8 cellular contexts compared by ENCODE assay signal in genomic region chr10:27743736-27744477, GRCh38. TPM values are rescaled to one million over a fixed set of nuclear protein-coding genes. Genes with fewer than 3 reads are reported as not detected.
A peak's percentile ranks its signal among the peaks of the same experiment; 100 is the strongest.
DNase-seq lines count a peak whose midpoint lies in the region; ATAC-seq and TF ChIP-seq lines count a peak whose summit lies in the region.

No MANE protein-coding gene starts in this region.

- no peak overlapping the region for H2AK5ac ChIP-seq in H9 (ENCODE audit: insufficient read length, low read length)

- H3K36me3 Mint-ChIP-seq in H9 (ENCODE audit: insufficient read depth in 1 of 3, low read depth in 3 of 3): peaks cover 0 to 2% (median 0%) of the 10 kb centered on the region in 3 experiments; a peak in 1 of 7 replicates

- H3K4me2 ChIP-seq in H9 (ENCODE audit: insufficient read depth, insufficient read length, low read length): peak overlapping the region; percentile 92
- peak overlapping the region; percentile 98 for H3K4me2 ChIP-seq in skeletal muscle satellite cell (ENCODE audit: low read length)
- H3K4me2 ChIP-seq in PC-9: no peak overlapping the region

- H3K9me3 ChIP-seq in H9 (ENCODE audit: control insufficient read depth, low read depth, low read length): no peaks in the 10 kb centered on the region
- no peaks in the 10 kb centered on the region for H3K9me3 ChIP-seq in skeletal muscle satellite cell (replicated peaks; ENCODE audit: low read length)
- H3K9me3 ChIP-seq in PC-9 (ENCODE audit: insufficient read depth, low read depth): no peaks in the 10 kb centered on the region

- no peak overlapping the region for H4K91ac ChIP-seq in H9 (ENCODE audit: insufficient read length, low read depth, low read length)

- H2BK120ac ChIP-seq in H9 (ENCODE audit: low read depth, low read length, poor library complexity, severe bottlenecking): no peak overlapping the region

- no peak overlapping the region for H3T11ph ChIP-seq in H9 (ENCODE audit: low read length)

- no peak overlapping the region for H4K8ac ChIP-seq in H9 (replicated peaks; ENCODE audit: insufficient read length, low read depth, low read length)

- WGBS in H9 (ENCODE audit: extremely low coverage, insufficient read length, low lambda C conversion rate): no CpG with 5 or more reads among the region's 43 CpGs

- H3K27ac ChIP-seq in H9 (ENCODE audit: insufficient read length, low read depth, low read length): no peak overlapping the region
- no peak overlapping the region for H3K27ac ChIP-seq in PC-9

- intact Hi-C loops in left ventricle myocardium superior (cut with micrococcal nuclease): no loop called here
- intact Hi-C loops in PC-9 (cut with micrococcal nuclease; ENCODE audit: unreplicated experiment): no loop called here

- CTCF ChIA-PET in PC-9 (lab: Charles Lee): no interaction called here

- peaks cover 0 to 7% of the 10 kb centered on the region in 2 experiments; a peak in 4 of 5 replicates for H3K9me3 Mint-ChIP-seq in H9

- TF ChIP-seq CTCF in H9 (conservative IDR thresholded peaks at IDR 0.05) (no peak), PC-9 (conservative IDR thresholded peaks at IDR 0.05) (no peak)

- H3K4ac ChIP-seq in H9 (ENCODE audit: low read depth, low read length): no peak overlapping the region

- DNase-seq in H9: no peak
- DNase-seq in activated CD8-positive, alpha-beta memory T cell treated with anti-CD3 and anti-CD28 coated beads, Interleukin-2, amount 50 U/mL, for 4 hours: peak; percentile 22
- DNase-seq in left ventricle myocardium superior: peak; percentile 29
- DNase-seq in NCI-H1930 (lab: John Stamatoyannopoulos, UW): no peak
- no peak for DNase-seq in NCI-H2171 treated with DMSO at 0.1 percent for 48 hours (lab: John Stamatoyannopoulos, UW)
- no peak for DNase-seq in PC-9

- POLR2A ChIA-PET in PC-9 (lab: Charles Lee; ENCODE audit: unreplicated experiment): no interaction called here

- peak; percentile 23 for ATAC-seq in left ventricle myocardium superior
- ATAC-seq in HG03521 (IDR thresholded peaks at IDR 0.05; ENCODE audit: unreplicated experiment): no peak

- no peak overlapping the region for H2BK15ac ChIP-seq in H9 (ENCODE audit: low read depth, low read length)

- peaks cover 90% of the 10 kb centered on the region for H3K27me3 Mint-ChIP-seq in H9 (ENCODE audit: low read depth)

- no peaks in the 10 kb centered on the region for H3K9me2 ChIP-seq in PC-9 (ENCODE audit: insufficient read depth)

- H3K4me1 ChIP-seq in H9 (ENCODE audit: insufficient read depth, low read length) (no peaks in the 10 kb centered on the region), skeletal muscle satellite cell (ENCODE audit: control insufficient read depth, insufficient read depth, low read length) (peaks cover 32% of the 10 kb centered on the region), PC-9 (replicated peaks; ENCODE audit: insufficient read depth) (no peaks in the 10 kb centered on the region)

- no peaks in the 10 kb centered on the region for H3K79me1 ChIP-seq in H9 (ENCODE audit: insufficient read depth, low read depth, low read length, poor library complexity, severe bottlenecking)

- H2BK5ac ChIP-seq in H9 (ENCODE audit: insufficient read length, low read length): no peak overlapping the region

- H3F3A ChIP-seq in PC-9 (ENCODE audit: insufficient read depth, low read depth): no peaks in the 10 kb centered on the region

- H2BK12ac ChIP-seq in H9 (ENCODE audit: insufficient read length, low read depth, low read length): no peak overlapping the region

- H3K18ac ChIP-seq in H9 (ENCODE audit: insufficient read length, low read depth, low read length): no peak overlapping the region

- peak overlapping the region; percentile 75 for H3K4me3 ChIP-seq in skeletal muscle satellite cell (ENCODE audit: low read length)
- no peak overlapping the region for H3K4me3 ChIP-seq in PC-9

- peak overlapping the region; percentile 60 to 90 for H3K4me3 Mint-ChIP-seq in H9

- BruUV-seq in PC-9 (replicated peaks; lab: Mats Ljungman, UMichigan): no TSS peak

- H4K20me1 ChIP-seq in H9 (ENCODE audit: control insufficient read depth, insufficient read depth, insufficient read length) (no peaks in the 10 kb centered on the region), PC-9 (ENCODE audit: insufficient read depth) (no peaks in the 10 kb centered on the region)

- H3K23me2 ChIP-seq in H9 (ENCODE audit: insufficient read length, low read depth, low read length, poor library complexity, severe bottlenecking): peaks cover 57% of the 10 kb centered on the region

- H3K27ac Mint-ChIP-seq in H9: no peak overlapping the region

- no peak overlapping the region for H2BK20ac ChIP-seq in H9 (ENCODE audit: low read depth, low read length, poor library complexity, severe bottlenecking)

- peaks cover 61% of the 10 kb centered on the region for H3K27me3 ChIP-seq in H9 (ENCODE audit: insufficient read depth, low read length)
- H3K27me3 ChIP-seq in skeletal muscle satellite cell (ENCODE audit: control insufficient read depth, insufficient read depth, low read length): peaks cover 51% of the 10 kb centered on the region
- no peaks in the 10 kb centered on the region for H3K27me3 ChIP-seq in PC-9 (ENCODE audit: insufficient read depth, low read depth)

- H3K9ac ChIP-seq in H9 (ENCODE audit: extremely low read depth, insufficient read length, low read length) (no peak overlapping the region), skeletal muscle satellite cell (ENCODE audit: low read depth, low read length) (peak overlapping the region; percentile 75)

- no peak overlapping the region for H3K56ac ChIP-seq in H9 (ENCODE audit: insufficient read length, low read depth, low read length)

- H2AFZ ChIP-seq in H9 (ENCODE audit: low read length) (no peak overlapping the region), PC-9 (no peak overlapping the region)

- no peak overlapping the region for H3K23ac ChIP-seq in H9 (ENCODE audit: insufficient read length, low read depth, low read length)

- no peak overlapping the region for H4K5ac ChIP-seq in H9 (ENCODE audit: insufficient read length, low read depth, low read length)

- H3K36me3 ChIP-seq in skeletal muscle satellite cell (ENCODE audit: insufficient read depth, low read length) (no peaks in the 10 kb centered on the region), PC-9 (ENCODE audit: low read depth) (no peaks in the 10 kb centered on the region)

- no peak overlapping the region for H3K14ac ChIP-seq in H9 (ENCODE audit: insufficient read depth, low read length)

- H3K4me1 Mint-ChIP-seq in H9: peaks cover 25 to 37% of the 10 kb centered on the region in 2 experiments

- no peaks in the 10 kb centered on the region for H3K79me2 ChIP-seq in H9 (ENCODE audit: insufficient read depth, low read length)
- no peaks in the 10 kb centered on the region for H3K79me2 ChIP-seq in PC-9 (ENCODE audit: low read depth)

RNA-seq across cellular contexts. Expression of gene MKX, which starts 1.7 kb away (rescaled TPM):
- total RNA-seq in H9 (2021) (0.31 and 0.46 TPM in 2 replicates), left ventricle myocardium superior (0.15 TPM), PC-9 (2021) (not detected in 2 replicates)
- under 0.01 TPM in 1 of 2 replicates, not detected in the other for total RNA-seq in skeletal muscle satellite cell (2012; rRNA removed)

Comparison
In these comparisons a context has a peak if more than half of its experiments do, and no peak if none do; other contexts are left out.
1. DNase-seq: peak in activated CD8-positive, alpha-beta memory T cell treated with anti-CD3 and anti-CD28 coated beads, Interleukin-2, amount 50 U/mL, for 4 hours (single experiment) and left ventricle myocardium superior (single experiment); none in H9 (single experiment), NCI-H1930 (0 of 2), NCI-H2171 treated with DMSO at 0.1 percent for 48 hours (single experiment) and PC-9 (0 of 2).